In the genomic region with DNA sequence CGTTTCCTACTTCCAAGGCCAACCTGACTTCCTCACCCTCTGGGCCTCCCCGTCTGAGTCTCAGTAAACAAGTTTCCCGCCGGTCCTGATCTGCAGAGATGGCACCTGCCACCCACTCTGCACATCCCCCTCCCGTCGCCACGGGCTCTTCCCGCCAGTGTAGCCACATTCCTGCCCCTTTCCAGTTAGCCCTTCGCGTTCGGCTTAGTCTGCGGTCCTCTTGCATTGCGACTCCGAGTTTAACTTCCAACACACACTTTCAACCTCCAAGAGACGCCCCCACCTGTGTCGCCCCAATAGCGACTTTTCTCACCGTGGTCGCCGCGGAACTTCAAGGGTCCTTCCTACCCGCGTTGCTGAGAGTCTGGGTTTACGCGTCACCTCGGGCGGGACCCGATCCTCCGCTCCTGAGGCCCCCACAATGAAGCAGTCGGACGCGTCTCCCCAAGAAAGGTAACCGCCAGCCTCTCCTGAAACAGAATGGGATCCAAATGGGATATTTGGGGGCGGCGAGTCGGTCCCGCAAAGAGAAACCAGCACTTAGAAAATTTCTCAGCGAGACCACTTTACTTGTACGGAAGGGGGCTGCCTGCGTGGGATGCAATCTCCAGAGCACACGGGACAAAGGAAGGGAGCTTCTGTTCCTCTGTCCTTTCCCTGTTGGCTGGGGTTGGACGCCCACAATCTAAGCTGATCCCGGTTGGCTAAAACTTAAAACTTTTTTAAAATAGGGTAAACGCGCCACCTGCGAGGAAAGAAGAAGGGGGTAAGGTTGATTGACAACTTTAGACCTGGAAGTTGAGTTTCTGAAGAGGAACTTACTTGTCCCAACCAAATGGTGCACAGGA, we compare ENCODE assay signal across 1 cellular context.
TF ChIP-seq lines count a peak whose summit lies in the region.

No MANE protein-coding gene starts in this region.

TF ChIP-seq in HepG2, 621 proteins besides CTCF, POLR2A, EP300 and RAD21 (continued from another document and continues in another):
- TF ChIP-seq, protein P1, sequence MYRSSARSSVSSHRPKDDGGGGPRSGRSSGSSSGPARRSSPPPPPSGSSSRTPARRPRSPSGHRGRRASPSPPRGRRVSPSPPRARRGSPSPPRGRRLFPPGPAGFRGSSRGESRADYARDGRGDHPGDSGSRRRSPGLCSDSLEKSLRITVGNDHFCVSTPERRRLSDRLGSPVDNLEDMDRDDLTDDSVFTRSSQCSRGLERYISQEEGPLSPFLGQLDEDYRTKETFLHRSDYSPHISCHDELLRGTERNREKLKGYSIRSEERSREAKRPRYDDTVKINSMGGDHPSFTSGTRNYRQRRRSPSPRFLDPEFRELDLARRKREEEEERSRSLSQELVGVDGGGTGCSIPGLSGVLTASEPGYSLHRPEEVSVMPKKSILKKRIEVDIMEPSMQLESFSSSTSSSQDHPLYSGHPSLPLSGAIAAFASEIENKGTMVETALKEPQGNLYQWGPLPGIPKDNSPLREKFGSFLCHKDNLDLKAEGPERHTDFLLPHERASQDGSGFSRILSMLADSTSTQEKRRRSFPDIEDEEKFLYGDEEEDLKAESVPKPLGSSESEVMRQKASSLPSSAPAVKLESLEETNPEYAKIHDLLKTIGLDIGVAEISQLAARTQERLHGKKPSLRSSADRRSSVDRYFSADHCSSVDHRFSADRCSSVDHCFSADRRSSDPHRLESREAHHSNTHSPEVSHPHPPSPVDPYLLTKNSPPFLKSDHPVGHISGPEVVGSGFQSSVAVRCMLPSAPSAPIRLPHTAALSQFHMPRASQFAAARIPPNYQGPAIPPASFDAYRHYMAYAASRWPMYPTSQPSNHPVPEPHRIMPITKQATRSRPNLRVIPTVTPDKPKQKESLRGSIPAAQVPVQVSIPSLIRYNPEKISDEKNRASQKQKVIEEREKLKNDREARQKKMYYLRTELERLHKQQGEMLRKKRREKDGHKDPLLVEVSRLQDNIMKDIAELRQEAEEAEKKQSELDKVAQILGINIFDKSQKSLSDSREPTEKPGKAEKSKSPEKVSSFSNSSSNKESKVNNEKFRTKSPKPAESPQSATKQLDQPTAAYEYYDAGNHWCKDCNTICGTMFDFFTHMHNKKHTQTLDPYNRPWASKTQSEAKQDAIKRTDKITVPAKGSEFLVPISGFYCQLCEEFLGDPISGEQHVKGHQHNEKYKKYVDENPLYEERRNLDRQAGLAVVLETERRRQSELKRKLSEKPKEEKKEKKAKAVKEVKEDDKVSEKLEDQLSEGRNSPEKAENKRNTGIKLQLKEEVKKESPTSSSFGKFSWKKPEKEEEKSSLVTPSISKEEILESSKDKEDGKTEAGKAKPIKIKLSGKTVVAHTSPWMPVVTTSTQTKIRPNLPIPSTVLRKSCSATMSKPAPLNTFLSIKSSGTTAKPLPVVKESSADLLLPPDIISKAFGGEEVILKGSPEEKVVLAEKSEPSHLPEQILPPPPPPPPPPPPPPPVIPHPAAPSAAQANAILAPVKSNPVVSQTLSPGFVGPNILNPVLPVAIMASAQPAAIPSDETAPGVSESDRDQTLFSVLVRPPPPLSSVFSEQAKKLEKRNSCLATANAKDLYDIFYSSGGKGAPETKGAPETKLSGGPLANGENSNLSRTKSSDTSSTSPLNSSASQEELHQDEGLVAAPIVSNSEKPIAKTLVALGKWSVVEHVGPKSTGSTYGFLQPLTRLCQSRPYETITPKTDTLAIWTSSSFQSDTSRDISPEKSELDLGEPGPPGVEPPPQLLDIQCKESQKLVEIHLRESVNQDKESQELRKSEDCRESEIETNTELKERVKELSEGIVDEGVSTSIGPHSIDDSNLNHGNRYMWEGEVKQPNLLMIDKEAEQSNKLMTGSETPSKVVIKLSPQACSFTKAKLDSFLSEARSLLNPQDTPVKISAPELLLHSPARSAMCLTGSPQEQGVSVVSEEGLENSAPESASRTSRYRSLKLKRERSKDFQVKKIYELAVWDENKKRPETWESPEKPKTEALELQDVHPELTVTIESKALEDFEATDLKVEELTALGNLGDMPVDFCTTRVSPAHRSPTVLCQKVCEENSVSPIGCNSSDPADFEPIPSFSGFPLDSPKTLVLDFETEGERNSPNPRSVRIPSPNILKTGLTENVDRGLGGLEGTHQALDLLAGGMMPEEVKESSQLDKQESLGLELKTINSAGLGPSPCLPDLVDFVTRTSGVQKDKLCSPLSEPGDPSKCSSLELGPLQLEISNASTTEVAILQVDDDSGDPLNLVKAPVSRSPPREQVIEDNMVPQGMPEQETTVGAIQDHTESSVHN (CRISPR knock-in tag; IDR thresholded peaks at IDR 0.05), result no peak
- 0 out of 2 replicates have a peak, but pooled peaks have one; percentile 14 for TF ChIP-seq NCOA1 (CRISPR knock-in tag; IDR thresholded peaks at IDR 0.05)
- TF ChIP-seq RBAK (CRISPR knock-in tag; IDR thresholded peaks at IDR 0.05), result no peak
- peak; percentile 36 for TF ChIP-seq RBM39 (IDR thresholded peaks at IDR 0.05; ENCODE audit: low read depth, low read length, poor library complexity, severe bottlenecking)
- peak; percentile 58; the same call in 1 of the 2 replicates for TF ChIP-seq NFKB2 (CRISPR knock-in tag; IDR thresholded peaks at IDR 0.05; ENCODE audit: borderline replicate concordance)
- no peak for TF ChIP-seq TAF15 (IDR thresholded peaks at IDR 0.05; ENCODE audit: low read depth, low read length, poor library complexity, severe bottlenecking)
- TF ChIP-seq, protein P2, sequence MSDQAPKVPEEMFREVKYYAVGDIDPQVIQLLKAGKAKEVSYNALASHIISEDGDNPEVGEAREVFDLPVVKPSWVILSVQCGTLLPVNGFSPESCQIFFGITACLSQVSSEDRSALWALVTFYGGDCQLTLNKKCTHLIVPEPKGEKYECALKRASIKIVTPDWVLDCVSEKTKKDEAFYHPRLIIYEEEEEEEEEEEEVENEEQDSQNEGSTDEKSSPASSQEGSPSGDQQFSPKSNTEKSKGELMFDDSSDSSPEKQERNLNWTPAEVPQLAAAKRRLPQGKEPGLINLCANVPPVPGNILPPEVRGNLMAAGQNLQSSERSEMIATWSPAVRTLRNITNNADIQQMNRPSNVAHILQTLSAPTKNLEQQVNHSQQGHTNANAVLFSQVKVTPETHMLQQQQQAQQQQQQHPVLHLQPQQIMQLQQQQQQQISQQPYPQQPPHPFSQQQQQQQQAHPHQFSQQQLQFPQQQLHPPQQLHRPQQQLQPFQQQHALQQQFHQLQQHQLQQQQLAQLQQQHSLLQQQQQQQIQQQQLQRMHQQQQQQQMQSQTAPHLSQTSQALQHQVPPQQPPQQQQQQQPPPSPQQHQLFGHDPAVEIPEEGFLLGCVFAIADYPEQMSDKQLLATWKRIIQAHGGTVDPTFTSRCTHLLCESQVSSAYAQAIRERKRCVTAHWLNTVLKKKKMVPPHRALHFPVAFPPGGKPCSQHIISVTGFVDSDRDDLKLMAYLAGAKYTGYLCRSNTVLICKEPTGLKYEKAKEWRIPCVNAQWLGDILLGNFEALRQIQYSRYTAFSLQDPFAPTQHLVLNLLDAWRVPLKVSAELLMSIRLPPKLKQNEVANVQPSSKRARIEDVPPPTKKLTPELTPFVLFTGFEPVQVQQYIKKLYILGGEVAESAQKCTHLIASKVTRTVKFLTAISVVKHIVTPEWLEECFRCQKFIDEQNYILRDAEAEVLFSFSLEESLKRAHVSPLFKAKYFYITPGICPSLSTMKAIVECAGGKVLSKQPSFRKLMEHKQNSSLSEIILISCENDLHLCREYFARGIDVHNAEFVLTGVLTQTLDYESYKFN (CRISPR knock-in tag; conservative IDR thresholded peaks at IDR 0.05), result peak; percentile 42
- 0 out of 2 replicates have a peak, but pooled peaks have one; percentile 59 for TF ChIP-seq ZNF572 (CRISPR knock-in tag; IDR thresholded peaks at IDR 0.05)
- TF ChIP-seq, protein P3, sequence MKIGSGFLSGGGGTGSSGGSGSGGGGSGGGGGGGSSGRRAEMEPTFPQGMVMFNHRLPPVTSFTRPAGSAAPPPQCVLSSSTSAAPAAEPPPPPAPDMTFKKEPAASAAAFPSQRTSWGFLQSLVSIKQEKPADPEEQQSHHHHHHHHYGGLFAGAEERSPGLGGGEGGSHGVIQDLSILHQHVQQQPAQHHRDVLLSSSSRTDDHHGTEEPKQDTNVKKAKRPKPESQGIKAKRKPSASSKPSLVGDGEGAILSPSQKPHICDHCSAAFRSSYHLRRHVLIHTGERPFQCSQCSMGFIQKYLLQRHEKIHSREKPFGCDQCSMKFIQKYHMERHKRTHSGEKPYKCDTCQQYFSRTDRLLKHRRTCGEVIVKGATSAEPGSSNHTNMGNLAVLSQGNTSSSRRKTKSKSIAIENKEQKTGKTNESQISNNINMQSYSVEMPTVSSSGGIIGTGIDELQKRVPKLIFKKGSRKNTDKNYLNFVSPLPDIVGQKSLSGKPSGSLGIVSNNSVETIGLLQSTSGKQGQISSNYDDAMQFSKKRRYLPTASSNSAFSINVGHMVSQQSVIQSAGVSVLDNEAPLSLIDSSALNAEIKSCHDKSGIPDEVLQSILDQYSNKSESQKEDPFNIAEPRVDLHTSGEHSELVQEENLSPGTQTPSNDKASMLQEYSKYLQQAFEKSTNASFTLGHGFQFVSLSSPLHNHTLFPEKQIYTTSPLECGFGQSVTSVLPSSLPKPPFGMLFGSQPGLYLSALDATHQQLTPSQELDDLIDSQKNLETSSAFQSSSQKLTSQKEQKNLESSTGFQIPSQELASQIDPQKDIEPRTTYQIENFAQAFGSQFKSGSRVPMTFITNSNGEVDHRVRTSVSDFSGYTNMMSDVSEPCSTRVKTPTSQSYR (CRISPR knock-in tag; IDR thresholded peaks at IDR 0.05; ENCODE audit: borderline replicate concordance), result peak; percentile 86
- TF ChIP-seq BRCA1 (CRISPR knock-in tag; IDR thresholded peaks at IDR 0.05), result no peak
- TF ChIP-seq SMAD9 (CRISPR knock-in tag; IDR thresholded peaks at IDR 0.05), result peak; percentile 31; the same call in 1 of the 2 replicates
- TF ChIP-seq, protein P4, sequence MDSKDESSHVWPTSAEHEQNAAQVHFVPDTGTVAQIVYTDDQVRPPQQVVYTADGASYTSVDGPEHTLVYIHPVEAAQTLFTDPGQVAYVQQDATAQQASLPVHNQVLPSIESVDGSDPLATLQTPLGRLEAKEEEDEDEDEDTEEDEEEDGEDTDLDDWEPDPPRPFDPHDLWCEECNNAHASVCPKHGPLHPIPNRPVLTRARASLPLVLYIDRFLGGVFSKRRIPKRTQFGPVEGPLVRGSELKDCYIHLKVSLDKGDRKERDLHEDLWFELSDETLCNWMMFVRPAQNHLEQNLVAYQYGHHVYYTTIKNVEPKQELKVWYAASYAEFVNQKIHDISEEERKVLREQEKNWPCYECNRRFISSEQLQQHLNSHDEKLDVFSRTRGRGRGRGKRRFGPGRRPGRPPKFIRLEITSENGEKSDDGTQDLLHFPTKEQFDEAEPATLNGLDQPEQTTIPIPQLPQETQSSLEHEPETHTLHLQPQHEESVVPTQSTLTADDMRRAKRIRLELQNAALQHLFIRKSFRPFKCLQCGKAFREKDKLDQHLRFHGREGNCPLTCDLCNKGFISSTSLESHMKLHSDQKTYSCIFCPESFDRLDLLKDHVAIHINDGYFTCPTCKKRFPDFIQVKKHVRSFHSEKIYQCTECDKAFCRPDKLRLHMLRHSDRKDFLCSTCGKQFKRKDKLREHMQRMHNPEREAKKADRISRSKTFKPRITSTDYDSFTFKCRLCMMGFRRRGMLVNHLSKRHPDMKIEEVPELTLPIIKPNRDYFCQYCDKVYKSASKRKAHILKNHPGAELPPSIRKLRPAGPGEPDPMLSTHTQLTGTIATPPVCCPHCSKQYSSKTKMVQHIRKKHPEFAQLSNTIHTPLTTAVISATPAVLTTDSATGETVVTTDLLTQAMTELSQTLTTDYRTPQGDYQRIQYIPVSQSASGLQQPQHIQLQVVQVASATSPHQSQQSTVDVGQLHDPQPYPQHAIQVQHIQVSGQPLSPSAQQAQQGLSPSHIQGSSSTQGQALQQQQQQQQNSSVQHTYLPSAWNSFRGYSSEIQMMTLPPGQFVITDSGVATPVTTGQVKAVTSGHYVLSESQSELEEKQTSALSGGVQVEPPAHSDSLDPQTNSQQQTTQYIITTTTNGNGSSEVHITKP (CRISPR knock-in tag; IDR thresholded peaks at IDR 0.05; ENCODE audit: low read depth), result peak; percentile 18; the same call in 1 of the 2 replicates
- peak; percentile 22 for TF ChIP-seq HNRNPLL (IDR thresholded peaks at IDR 0.05; ENCODE audit: low read depth, low read length, poor library complexity, severe bottlenecking)
- TF ChIP-seq, protein P5, sequence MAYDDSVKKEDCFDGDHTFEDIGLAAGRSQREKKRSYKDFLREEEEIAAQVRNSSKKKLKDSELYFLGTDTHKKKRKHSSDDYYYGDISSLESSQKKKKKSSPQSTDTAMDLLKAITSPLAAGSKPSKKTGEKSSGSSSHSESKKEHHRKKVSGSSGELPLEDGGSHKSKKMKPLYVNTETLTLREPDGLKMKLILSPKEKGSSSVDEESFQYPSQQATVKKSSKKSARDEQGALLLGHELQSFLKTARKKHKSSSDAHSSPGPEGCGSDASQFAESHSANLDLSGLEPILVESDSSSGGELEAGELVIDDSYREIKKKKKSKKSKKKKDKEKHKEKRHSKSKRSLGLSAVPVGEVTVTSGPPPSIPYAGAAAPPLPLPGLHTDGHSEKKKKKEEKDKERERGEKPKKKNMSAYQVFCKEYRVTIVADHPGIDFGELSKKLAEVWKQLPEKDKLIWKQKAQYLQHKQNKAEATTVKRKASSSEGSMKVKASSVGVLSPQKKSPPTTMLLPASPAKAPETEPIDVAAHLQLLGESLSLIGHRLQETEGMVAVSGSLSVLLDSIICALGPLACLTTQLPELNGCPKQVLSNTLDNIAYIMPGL (CRISPR knock-in tag; IDR thresholded peaks at IDR 0.05; ENCODE audit: borderline replicate concordance in 1 of 2, low read depth in 1 of 2), result peak; percentile 31 to 33; a peak in 2 of 4 replicates
- TF ChIP-seq, protein P6, sequence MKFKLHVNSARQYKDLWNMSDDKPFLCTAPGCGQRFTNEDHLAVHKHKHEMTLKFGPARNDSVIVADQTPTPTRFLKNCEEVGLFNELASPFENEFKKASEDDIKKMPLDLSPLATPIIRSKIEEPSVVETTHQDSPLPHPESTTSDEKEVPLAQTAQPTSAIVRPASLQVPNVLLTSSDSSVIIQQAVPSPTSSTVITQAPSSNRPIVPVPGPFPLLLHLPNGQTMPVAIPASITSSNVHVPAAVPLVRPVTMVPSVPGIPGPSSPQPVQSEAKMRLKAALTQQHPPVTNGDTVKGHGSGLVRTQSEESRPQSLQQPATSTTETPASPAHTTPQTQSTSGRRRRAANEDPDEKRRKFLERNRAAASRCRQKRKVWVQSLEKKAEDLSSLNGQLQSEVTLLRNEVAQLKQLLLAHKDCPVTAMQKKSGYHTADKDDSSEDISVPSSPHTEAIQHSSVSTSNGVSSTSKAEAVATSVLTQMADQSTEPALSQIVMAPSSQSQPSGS (CRISPR knock-in tag; IDR thresholded peaks at IDR 0.05), result no peak
- no peak for TF ChIP-seq SP140L (CRISPR knock-in tag; IDR thresholded peaks at IDR 0.05; ENCODE audit: borderline replicate concordance)
- no peak for TF ChIP-seq CHCHD3 (CRISPR knock-in tag; IDR thresholded peaks at IDR 0.05)
- no peak for TF ChIP-seq SAFB2 (CRISPR knock-in tag; IDR thresholded peaks at IDR 0.05; ENCODE audit: borderline replicate concordance, low read depth)
- TF ChIP-seq, protein P7, sequence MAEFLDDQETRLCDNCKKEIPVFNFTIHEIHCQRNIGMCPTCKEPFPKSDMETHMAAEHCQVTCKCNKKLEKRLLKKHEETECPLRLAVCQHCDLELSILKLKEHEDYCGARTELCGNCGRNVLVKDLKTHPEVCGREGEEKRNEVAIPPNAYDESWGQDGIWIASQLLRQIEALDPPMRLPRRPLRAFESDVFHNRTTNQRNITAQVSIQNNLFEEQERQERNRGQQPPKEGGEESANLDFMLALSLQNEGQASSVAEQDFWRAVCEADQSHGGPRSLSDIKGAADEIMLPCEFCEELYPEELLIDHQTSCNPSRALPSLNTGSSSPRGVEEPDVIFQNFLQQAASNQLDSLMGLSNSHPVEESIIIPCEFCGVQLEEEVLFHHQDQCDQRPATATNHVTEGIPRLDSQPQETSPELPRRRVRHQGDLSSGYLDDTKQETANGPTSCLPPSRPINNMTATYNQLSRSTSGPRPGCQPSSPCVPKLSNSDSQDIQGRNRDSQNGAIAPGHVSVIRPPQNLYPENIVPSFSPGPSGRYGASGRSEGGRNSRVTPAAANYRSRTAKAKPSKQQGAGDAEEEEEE (CRISPR knock-in tag; IDR thresholded peaks at IDR 0.05; ENCODE audit: borderline replicate concordance), result no peak
- no peak for TF ChIP-seq ZNF816 (CRISPR knock-in tag; IDR thresholded peaks at IDR 0.05; ENCODE audit: borderline replicate concordance)
- TF ChIP-seq ZNF350 (CRISPR knock-in tag; IDR thresholded peaks at IDR 0.05; ENCODE audit: borderline replicate concordance, low read depth), result no peak
- no peak for TF ChIP-seq FOXJ3 (CRISPR knock-in tag; IDR thresholded peaks at IDR 0.05; ENCODE audit: borderline replicate concordance)
